In genomic region chr16:3654249-3654991, GRCh38 we compare ENCODE assay signal across 9 cellular contexts. TPM values are rescaled to one million over a fixed set of nuclear protein-coding genes. Genes with fewer than 3 reads are reported as not detected.
DNase-seq lines count a peak whose midpoint lies in the region; ATAC-seq and TF ChIP-seq lines count a peak whose summit lies in the region.
"Had no signal": no experiment of that assay in that cellular context is flagged by ENCODE, and none has a peak within 500 bp of the region (broad histone marks: within the 10 kb centered on the region; RNA-seq: fewer than 3 reads in every experiment).

A gene with protein sequence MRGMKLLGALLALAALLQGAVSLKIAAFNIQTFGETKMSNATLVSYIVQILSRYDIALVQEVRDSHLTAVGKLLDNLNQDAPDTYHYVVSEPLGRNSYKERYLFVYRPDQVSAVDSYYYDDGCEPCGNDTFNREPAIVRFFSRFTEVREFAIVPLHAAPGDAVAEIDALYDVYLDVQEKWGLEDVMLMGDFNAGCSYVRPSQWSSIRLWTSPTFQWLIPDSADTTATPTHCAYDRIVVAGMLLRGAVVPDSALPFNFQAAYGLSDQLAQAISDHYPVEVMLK (plus strand): TSS chr16:3654691. CDS start chr16:3655374, 683 bp downstream.

- peaks cover 67 to 85% of the 10 kb centered on the region in 2 donors for H3K36me3 Mint-ChIP-seq in CD14-positive monocyte

- H3K9ac ChIP-seq in parathyroid adenoma = no peak within 1 kb of the TSS

- H3K9me3 Mint-ChIP-seq in CD14-positive monocyte = no peaks in the 10 kb centered on the region
- H3K9me3 Mint-ChIP-seq: T-helper 1 cell treated with Interleukin-12 subunit alpha and Interleukin-12 subunit beta and Interleukin-4 antibody, amounts not matched to agents 30 μg/mL and 1 μg/mL, for 36 hours had no signal

- ATAC-seq in GM21723 (IDR thresholded peaks at IDR 0.05; ENCODE audit: unreplicated experiment) (no peak), HG03460 (IDR thresholded peaks at IDR 0.05; ENCODE audit: unreplicated experiment) (no peak)

- H3K36me3 ChIP-seq in HAP-1 (replicated peaks) (peaks cover 62% of the 10 kb centered on the region), parathyroid adenoma (ENCODE audit: control insufficient read depth, insufficient read depth, low read length) (no peaks in the 10 kb centered on the region)

- peaks cover 1% of the 10 kb centered on the region for H3K4me1 Mint-ChIP-seq in CD14-positive monocyte

- no peak within 1 kb of the TSS for H3K27ac ChIP-seq in parathyroid adenoma

- no peak within 1 kb of the TSS for H3K4me3 ChIP-seq in HAP-1
- no peak within 1 kb of the TSS for H3K4me3 ChIP-seq in parathyroid adenoma (ENCODE audit: low read depth, low read length)

- H3K9me3 ChIP-seq in HAP-1 (no peaks in the 10 kb centered on the region), parathyroid adenoma (ENCODE audit: control insufficient read depth, low read length) (no peaks in the 10 kb centered on the region)

- H3K4me2 ChIP-seq in parathyroid adenoma (ENCODE audit: low read length) = no peak within 1 kb of the TSS

- TF ChIP-seq CTCF in CD14-positive monocyte (IDR thresholded peaks at IDR 0.05) = peak; percentile 89
- peak; percentile 45 for TF ChIP-seq CTCF in parathyroid adenoma (IDR thresholded peaks at IDR 0.05)

- in situ Hi-C loops in HAP-1 (cut with MboI; ENCODE audit: low sequenced_read_pairs) = no loop called here

- H3K27ac Mint-ChIP-seq in CD14-positive monocyte = peak within 1 kb of the TSS in 3 of 7 donors; percentile 16 to 42 (median 33)
- H3K27ac Mint-ChIP-seq: T-helper 1 cell treated with Interleukin-12 subunit alpha and Interleukin-12 subunit beta and Interleukin-4 antibody, amounts not matched to agents 30 μg/mL and 1 μg/mL, for 36 hours had no signal

- H3K4me1 ChIP-seq in HAP-1 (0 out of 2 replicates have a peak, but pooled peaks cover 4% of the 10 kb centered on the region), parathyroid adenoma (no peaks in the 10 kb centered on the region)

- no peak within 1 kb of the TSS for H3K4me3 Mint-ChIP-seq in CD14-positive monocyte
- H3K4me3 Mint-ChIP-seq: T-helper 1 cell treated with Interleukin-12 subunit alpha and Interleukin-12 subunit beta and Interleukin-4 antibody, amounts not matched to agents 30 μg/mL and 1 μg/mL, for 36 hours had no signal

- DNase-seq in CD14-positive monocyte (ENCODE audit: low spot score) (peak; percentile 70), HAP-1 (ENCODE audit: low spot score in 2 of 2) (peak; percentile 46 to 87), RPMI8226 (peak; percentile 76), globus pallidus (ENCODE audit: low spot score) (peak; percentile 29)
- DNase-seq in activated effector memory CD4-positive, alpha-beta T cell treated with Interleukin-2 at 50 U/mL for 16 hours = peak; percentile 25

- H3K79me2 ChIP-seq in parathyroid adenoma = no peaks in the 10 kb centered on the region

- no peaks in the 10 kb centered on the region for H3K27me3 Mint-ChIP-seq in CD14-positive monocyte (ENCODE audit: low read depth in 3 of 3)

- no peak within 1 kb of the TSS for H2AFZ ChIP-seq in parathyroid adenoma

- intact Hi-C loops in CD14-positive monocyte (cut with micrococcal nuclease) = no loop called here

- no peaks in the 10 kb centered on the region for H3K27me3 ChIP-seq in HAP-1 (ENCODE audit: low read depth)
- H3K27me3 ChIP-seq in parathyroid adenoma (ENCODE audit: control insufficient read depth, insufficient read depth, low read length) = no peaks in the 10 kb centered on the region

RNA-seq across cellular contexts. Expression of the gene that starts here (rescaled TPM):
- polyA plus RNA-seq in CD14-positive monocyte = 1 to 10 TPM in 1 of 2 donors, not detected in 1; 1.5 TPM

Comparison
In these comparisons a context has a peak if more than half of its experiments do, and no peak if none do; other contexts are left out.
1. DNase-seq: peak in every context shown above with its lines; median percentile 76 in RPMI8226; 70 in CD14-positive monocyte; 66 in HAP-1; 29 in globus pallidus; 25 in activated effector memory CD4-positive, alpha-beta T cell treated with Interleukin-2 at 50 U/mL for 16 hours.